Comparison of ENCODE assay signal across 1 cellular context in the genomic region with DNA sequence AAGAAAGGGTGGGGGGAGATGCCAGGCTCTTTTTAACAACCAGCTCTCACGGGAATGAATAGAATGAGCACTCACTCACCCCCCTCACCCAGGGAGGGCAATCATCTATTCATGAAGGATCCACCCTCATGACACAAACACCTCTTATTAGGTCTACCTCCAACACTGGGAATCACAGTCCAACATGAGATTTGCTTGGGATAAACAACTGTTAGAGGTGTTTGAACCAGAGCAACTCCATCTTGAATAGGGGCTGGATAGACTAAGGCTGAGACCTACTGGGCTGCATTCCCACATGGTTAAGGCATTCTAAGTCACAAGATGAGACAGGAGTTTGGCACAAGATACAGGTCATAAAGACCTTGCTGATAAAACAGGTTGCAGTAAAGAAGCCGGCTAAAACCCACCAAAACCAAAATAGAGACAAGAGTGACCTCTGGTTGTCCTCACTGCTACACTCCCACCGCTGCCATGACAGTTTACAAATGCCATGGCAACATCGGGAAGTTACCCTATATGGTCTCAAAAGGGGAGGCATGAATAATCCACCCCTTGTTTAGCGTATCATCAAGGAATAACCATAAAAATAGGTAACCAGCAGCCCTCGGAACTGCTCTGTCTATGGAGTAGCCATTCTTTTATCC.
TF ChIP-seq lines count a peak whose summit lies in the region.

No MANE protein-coding gene starts in this region.

TF ChIP-seq in H1, 55 proteins besides CTCF, POLR2A, EP300 and RAD21:
- 0 out of 2 replicates have a peak, but pooled peaks have one; percentile 34 for TF ChIP-seq YY1 (IDR thresholded peaks at IDR 0.05; ENCODE audit: low read depth, low read length)
